Comparison of ENCODE assay signal across 2 cellular contexts in genomic region chr1:203346060-203346754, GRCh38.
TF ChIP-seq lines count a peak whose summit lies in the region.

No MANE protein-coding gene starts in this region.

TF ChIP-seq in H1, 55 proteins besides CTCF, POLR2A, EP300 and RAD21:
- TF ChIP-seq RFX5 (IDR thresholded peaks at IDR 0.05; ENCODE audit: borderline replicate concordance, low read depth, low read length) (no peak), MAFK (IDR thresholded peaks at IDR 0.05; ENCODE audit: low read depth, low read length) (no peak), BACH1 (IDR thresholded peaks at IDR 0.05; ENCODE audit: low read length) (no peak), ATF3 (IDR thresholded peaks at IDR 0.05; ENCODE audit: insufficient read depth, low read depth, low read length) (no peak), ATF2 (IDR thresholded peaks at IDR 0.05; ENCODE audit: low read length) (no peak), NRF1 (IDR thresholded peaks at IDR 0.05; ENCODE audit: low read depth, low read length) (no peak)

TF ChIP-seq in HepG2, 621 proteins besides CTCF, POLR2A, EP300 and RAD21:
- TF ChIP-seq FUBP1 (CRISPR knock-in tag; IDR thresholded peaks at IDR 0.05; ENCODE audit: borderline replicate concordance), result no peak
- TF ChIP-seq PLRG1 (conservative IDR thresholded peaks at IDR 0.05), result no peak
- no peak for TF ChIP-seq SKIL (CRISPR knock-in tag; IDR thresholded peaks at IDR 0.05; ENCODE audit: borderline replicate concordance)
- TF ChIP-seq MED1 (CRISPR knock-in tag; IDR thresholded peaks at IDR 0.05), result no peak
- TF ChIP-seq ZNF251 (CRISPR knock-in tag; IDR thresholded peaks at IDR 0.05), result no peak
- no peak for TF ChIP-seq ZNF160 (CRISPR knock-in tag; IDR thresholded peaks at IDR 0.05)
- no peak for TF ChIP-seq ZNF136 (CRISPR knock-in tag; IDR thresholded peaks at IDR 0.05; ENCODE audit: low read depth)
- no peak for TF ChIP-seq MBD4 (IDR thresholded peaks at IDR 0.05; ENCODE audit: borderline replicate concordance, low read length)
- TF ChIP-seq ZBTB44 (CRISPR knock-in tag; IDR thresholded peaks at IDR 0.05), result no peak
- TF ChIP-seq FOXK1 (CRISPR knock-in tag; IDR thresholded peaks at IDR 0.05; ENCODE audit: borderline replicate concordance, low read depth), result no peak
- TF ChIP-seq TFDP2 (CRISPR knock-in tag; IDR thresholded peaks at IDR 0.05), result no peak
TF ChIP-seq in HepG2: peak in this region for 0.
